ENCODE assay signal across 1 cellular context in the genomic region with DNA sequence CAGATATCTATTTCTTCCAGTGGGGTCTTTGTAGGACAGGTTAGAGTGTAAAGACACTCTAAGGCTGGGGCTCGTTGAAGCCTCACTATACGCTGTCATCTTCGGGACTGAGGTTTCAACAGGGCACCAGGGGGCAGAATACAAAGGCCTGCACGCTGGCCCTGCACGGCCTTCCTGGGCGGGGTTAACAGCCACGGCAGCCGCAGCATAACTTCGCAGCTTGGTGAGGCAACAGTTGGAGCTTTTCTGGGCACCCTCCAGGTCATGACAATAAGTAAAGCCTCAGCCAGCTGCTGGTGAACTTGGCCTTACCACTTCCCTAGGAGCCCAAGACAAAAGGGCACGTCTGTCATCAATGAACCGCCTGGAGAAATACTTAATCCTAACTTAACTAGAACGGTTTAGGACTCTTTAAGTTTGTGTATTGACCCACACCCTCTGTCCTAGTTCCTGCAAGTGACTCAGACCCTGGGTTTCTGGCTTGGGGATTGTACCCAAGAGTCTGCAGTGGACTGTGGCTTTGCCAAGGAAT.
TF ChIP-seq lines count a peak whose summit lies in the region.

No MANE protein-coding gene starts in this region.

TF ChIP-seq in K562, 482 proteins besides CTCF, POLR2A, EP300 and RAD21 (continued from another document and continues in another):
- TF ChIP-seq, protein P1, sequence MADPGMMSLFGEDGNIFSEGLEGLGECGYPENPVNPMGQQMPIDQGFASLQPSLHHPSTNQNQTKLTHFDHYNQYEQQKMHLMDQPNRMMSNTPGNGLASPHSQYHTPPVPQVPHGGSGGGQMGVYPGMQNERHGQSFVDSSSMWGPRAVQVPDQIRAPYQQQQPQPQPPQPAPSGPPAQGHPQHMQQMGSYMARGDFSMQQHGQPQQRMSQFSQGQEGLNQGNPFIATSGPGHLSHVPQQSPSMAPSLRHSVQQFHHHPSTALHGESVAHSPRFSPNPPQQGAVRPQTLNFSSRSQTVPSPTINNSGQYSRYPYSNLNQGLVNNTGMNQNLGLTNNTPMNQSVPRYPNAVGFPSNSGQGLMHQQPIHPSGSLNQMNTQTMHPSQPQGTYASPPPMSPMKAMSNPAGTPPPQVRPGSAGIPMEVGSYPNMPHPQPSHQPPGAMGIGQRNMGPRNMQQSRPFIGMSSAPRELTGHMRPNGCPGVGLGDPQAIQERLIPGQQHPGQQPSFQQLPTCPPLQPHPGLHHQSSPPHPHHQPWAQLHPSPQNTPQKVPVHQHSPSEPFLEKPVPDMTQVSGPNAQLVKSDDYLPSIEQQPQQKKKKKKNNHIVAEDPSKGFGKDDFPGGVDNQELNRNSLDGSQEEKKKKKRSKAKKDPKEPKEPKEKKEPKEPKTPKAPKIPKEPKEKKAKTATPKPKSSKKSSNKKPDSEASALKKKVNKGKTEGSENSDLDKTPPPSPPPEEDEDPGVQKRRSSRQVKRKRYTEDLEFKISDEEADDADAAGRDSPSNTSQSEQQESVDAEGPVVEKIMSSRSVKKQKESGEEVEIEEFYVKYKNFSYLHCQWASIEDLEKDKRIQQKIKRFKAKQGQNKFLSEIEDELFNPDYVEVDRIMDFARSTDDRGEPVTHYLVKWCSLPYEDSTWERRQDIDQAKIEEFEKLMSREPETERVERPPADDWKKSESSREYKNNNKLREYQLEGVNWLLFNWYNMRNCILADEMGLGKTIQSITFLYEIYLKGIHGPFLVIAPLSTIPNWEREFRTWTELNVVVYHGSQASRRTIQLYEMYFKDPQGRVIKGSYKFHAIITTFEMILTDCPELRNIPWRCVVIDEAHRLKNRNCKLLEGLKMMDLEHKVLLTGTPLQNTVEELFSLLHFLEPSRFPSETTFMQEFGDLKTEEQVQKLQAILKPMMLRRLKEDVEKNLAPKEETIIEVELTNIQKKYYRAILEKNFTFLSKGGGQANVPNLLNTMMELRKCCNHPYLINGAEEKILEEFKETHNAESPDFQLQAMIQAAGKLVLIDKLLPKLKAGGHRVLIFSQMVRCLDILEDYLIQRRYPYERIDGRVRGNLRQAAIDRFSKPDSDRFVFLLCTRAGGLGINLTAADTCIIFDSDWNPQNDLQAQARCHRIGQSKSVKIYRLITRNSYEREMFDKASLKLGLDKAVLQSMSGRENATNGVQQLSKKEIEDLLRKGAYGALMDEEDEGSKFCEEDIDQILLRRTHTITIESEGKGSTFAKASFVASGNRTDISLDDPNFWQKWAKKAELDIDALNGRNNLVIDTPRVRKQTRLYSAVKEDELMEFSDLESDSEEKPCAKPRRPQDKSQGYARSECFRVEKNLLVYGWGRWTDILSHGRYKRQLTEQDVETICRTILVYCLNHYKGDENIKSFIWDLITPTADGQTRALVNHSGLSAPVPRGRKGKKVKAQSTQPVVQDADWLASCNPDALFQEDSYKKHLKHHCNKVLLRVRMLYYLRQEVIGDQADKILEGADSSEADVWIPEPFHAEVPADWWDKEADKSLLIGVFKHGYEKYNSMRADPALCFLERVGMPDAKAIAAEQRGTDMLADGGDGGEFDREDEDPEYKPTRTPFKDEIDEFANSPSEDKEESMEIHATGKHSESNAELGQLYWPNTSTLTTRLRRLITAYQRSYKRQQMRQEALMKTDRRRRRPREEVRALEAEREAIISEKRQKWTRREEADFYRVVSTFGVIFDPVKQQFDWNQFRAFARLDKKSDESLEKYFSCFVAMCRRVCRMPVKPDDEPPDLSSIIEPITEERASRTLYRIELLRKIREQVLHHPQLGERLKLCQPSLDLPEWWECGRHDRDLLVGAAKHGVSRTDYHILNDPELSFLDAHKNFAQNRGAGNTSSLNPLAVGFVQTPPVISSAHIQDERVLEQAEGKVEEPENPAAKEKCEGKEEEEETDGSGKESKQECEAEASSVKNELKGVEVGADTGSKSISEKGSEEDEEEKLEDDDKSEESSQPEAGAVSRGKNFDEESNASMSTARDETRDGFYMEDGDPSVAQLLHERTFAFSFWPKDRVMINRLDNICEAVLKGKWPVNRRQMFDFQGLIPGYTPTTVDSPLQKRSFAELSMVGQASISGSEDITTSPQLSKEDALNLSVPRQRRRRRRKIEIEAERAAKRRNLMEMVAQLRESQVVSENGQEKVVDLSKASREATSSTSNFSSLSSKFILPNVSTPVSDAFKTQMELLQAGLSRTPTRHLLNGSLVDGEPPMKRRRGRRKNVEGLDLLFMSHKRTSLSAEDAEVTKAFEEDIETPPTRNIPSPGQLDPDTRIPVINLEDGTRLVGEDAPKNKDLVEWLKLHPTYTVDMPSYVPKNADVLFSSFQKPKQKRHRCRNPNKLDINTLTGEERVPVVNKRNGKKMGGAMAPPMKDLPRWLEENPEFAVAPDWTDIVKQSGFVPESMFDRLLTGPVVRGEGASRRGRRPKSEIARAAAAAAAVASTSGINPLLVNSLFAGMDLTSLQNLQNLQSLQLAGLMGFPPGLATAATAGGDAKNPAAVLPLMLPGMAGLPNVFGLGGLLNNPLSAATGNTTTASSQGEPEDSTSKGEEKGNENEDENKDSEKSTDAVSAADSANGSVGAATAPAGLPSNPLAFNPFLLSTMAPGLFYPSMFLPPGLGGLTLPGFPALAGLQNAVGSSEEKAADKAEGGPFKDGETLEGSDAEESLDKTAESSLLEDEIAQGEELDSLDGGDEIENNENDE (IDR thresholded peaks at IDR 0.05; ENCODE audit: low read depth, low read length): no peak
- TF ChIP-seq PHB2 (IDR thresholded peaks at IDR 0.05; ENCODE audit: low read depth) (no peak), MAFF (IDR thresholded peaks at IDR 0.05; ENCODE audit: low read length) (no peak), CHD4 (IDR thresholded peaks at IDR 0.05; ENCODE audit: insufficient read depth, insufficient replicate concordance, low read depth, low read length, poor library complexity, severe bottlenecking) (no peak), CREBBP (IDR thresholded peaks at IDR 0.05; ENCODE audit: low read depth, low read length) (no peak), TBL1XR1 (IDR thresholded peaks at IDR 0.05; ENCODE audit: low read length in 2 of 2) (no peak; a peak in 1 of 4 replicates), NUFIP1 (IDR thresholded peaks at IDR 0.05; ENCODE audit: partially characterized antibody) (no peak), SAFB (IDR thresholded peaks at IDR 0.05; ENCODE audit: borderline replicate concordance, low read depth, low read length) (no peak), MED1 (CRISPR knock-in tag; IDR thresholded peaks at IDR 0.05; ENCODE audit: borderline replicate concordance) (no peak), NR3C1 (CRISPR knock-in tag; IDR thresholded peaks at IDR 0.05) (no peak), CBX1 (IDR thresholded peaks at IDR 0.05; ENCODE audit: low read depth) (peak; percentile 27; the same call in 1 of the 2 replicates), ZNF695 (CRISPR knock-in tag; IDR thresholded peaks at IDR 0.05) (no peak), TCF3 (CRISPR knock-in tag; IDR thresholded peaks at IDR 0.05) (peak; percentile 34; the same call in 1 of the 2 replicates), KLF10 (CRISPR knock-in tag; IDR thresholded peaks at IDR 0.05) (no peak), HNRNPLL (IDR thresholded peaks at IDR 0.05; ENCODE audit: low read depth, low read length, poor library complexity, severe bottlenecking) (peak; percentile 25), DACH1 (IDR thresholded peaks at IDR 0.05; ENCODE audit: partially characterized antibody) (no peak), ZNF212 (CRISPR knock-in tag; IDR thresholded peaks at IDR 0.05) (peak; percentile 71; the same call in 1 of the 2 replicates), TAF1 (IDR thresholded peaks at IDR 0.05; ENCODE audit: control insufficient read depth, extremely low read depth, insufficient read depth, low read length, severe bottlenecking) (peak; percentile 31), ZNF699 (CRISPR knock-in tag; IDR thresholded peaks at IDR 0.05; ENCODE audit: insufficient replicate concordance) (no peak), PRPF4 (IDR thresholded peaks at IDR 0.05; ENCODE audit: insufficient read depth, low read depth, low read length, poor library complexity, severe bottlenecking) (no peak)
- TF ChIP-seq, protein P2, sequence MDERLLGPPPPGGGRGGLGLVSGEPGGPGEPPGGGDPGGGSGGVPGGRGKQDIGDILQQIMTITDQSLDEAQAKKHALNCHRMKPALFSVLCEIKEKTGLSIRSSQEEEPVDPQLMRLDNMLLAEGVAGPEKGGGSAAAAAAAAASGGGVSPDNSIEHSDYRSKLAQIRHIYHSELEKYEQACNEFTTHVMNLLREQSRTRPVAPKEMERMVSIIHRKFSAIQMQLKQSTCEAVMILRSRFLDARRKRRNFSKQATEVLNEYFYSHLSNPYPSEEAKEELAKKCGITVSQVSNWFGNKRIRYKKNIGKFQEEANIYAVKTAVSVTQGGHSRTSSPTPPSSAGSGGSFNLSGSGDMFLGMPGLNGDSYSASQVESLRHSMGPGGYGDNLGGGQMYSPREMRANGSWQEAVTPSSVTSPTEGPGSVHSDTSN (CRISPR knock-in tag; IDR thresholded peaks at IDR 0.05; ENCODE audit: low read depth): no peak
- TF ChIP-seq, protein P2 (tag; conservative IDR thresholded peaks at IDR 0.05; ENCODE audit: low read depth): peak; percentile 18; the same call in 1 of the 2 replicates
- TF ChIP-seq, protein P3, sequence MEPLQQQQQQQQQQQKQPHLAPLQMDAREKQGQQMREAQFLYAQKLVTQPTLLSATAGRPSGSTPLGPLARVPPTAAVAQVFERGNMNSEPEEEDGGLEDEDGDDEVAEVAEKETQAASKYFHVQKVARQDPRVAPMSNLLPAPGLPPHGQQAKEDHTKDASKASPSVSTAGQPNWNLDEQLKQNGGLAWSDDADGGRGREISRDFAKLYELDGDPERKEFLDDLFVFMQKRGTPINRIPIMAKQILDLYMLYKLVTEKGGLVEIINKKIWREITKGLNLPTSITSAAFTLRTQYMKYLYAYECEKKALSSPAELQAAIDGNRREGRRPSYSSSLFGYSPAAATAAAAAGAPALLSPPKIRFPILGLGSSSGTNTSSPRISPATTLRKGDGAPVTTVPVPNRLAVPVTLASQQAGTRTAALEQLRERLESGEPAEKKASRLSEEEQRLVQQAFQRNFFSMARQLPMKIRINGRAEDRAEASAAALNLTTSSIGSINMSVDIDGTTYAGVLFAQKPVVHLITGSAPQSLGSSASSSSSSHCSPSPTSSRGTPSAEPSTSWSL (CRISPR knock-in tag; IDR thresholded peaks at IDR 0.05; ENCODE audit: borderline replicate concordance): no peak
- TF ChIP-seq, protein P4, sequence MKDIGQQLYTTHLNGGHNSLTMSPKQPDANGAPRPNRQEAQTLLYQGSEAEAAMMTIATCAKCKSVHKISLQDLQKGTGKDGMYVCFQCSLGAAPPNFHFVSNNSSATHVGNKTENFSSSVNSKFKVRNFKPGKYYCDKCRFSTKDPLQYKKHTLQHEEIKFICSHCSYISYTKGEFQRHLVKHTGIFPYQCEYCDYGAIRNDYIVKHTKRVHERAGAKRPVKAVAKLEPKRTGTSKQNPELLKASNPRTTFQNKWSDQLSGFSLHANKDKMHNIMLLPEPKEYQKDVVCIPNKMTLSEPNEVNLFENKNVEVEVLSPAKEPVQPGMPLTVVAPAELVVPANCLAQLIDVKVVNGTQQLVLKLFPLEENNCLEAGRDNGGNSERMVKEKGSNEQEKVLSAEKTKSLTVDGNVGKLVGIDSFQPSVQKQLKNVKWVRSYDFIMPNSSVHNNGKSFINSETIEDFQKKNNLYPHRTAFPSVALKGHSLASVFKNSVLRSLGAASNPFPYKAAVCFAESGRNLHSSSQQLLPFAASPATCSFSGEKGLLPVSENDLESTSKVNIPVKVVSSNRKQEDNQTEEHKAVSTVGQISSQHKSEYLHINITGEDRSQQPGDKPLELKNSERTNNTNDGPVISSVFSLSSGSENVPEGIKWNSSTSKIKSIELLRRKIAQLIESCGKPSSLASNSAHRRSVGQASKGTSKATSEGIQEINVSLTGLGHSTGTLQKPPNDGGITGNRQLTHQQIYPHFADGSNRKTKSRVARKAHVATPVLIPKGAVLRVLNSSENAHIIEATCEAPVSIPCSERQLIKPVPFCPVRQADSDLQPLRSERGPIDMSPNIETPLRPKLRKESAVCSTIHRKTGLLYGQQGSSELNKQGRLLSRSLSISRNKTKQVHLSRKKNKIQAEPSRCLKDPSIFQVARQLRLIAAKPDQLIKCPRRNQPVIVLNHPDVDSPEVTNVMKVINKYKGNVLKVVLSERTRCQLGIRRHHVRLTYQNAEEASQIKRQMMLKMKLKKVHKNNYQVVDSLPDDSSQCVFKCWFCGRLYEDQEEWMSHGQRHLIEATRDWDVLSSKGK (CRISPR knock-in tag; IDR thresholded peaks at IDR 0.05): no peak
- TF ChIP-seq, protein P5, sequence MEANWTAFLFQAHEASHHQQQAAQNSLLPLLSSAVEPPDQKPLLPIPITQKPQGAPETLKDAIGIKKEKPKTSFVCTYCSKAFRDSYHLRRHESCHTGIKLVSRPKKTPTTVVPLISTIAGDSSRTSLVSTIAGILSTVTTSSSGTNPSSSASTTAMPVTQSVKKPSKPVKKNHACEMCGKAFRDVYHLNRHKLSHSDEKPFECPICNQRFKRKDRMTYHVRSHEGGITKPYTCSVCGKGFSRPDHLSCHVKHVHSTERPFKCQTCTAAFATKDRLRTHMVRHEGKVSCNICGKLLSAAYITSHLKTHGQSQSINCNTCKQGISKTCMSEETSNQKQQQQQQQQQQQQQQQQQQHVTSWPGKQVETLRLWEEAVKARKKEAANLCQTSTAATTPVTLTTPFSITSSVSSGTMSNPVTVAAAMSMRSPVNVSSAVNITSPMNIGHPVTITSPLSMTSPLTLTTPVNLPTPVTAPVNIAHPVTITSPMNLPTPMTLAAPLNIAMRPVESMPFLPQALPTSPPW (CRISPR knock-in tag; IDR thresholded peaks at IDR 0.05): no peak; the same call in 1 of the 2 replicates
- TF ChIP-seq, protein P6, sequence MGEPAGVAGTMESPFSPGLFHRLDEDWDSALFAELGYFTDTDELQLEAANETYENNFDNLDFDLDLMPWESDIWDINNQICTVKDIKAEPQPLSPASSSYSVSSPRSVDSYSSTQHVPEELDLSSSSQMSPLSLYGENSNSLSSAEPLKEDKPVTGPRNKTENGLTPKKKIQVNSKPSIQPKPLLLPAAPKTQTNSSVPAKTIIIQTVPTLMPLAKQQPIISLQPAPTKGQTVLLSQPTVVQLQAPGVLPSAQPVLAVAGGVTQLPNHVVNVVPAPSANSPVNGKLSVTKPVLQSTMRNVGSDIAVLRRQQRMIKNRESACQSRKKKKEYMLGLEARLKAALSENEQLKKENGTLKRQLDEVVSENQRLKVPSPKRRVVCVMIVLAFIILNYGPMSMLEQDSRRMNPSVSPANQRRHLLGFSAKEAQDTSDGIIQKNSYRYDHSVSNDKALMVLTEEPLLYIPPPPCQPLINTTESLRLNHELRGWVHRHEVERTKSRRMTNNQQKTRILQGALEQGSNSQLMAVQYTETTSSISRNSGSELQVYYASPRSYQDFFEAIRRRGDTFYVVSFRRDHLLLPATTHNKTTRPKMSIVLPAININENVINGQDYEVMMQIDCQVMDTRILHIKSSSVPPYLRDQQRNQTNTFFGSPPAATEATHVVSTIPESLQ (CRISPR knock-in tag; IDR thresholded peaks at IDR 0.05): no peak
